1 cellular context compared by ENCODE assay signal in the genomic region with DNA sequence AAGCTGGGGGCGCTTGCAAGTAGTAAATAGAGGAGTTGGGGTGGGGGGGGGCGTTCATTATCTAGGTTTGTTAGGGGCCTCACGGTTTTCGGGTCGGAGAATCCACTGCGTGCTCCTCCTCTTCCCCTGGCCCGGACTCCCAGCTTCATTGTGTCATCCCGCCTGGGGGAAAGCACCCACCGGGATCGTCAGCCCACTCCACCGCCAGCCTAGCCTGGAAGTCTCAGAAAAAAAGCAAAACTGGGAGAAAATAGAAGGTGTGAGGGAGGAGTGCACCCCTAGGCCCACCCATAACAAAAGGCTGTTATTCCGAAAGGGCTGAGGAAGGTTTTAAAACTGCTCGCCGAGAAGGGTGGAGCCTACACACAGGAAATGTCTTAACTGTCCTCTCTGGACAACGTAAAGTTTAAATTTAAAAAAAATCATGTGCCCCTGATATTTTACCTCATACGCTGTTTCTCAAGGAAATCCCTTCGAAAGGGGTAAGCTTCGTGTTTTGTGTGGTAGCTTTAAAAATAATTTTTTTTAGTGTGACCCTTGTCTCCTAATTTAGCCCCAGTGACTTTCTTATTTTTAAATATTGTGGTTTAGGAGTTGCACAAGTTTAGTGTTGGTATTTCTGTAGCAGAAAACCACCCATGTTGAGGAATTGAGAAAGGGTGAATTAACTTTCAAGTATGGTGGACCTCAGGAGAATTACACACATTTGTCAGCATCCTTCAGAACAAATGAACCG.
TF ChIP-seq lines count a peak whose summit lies in the region.

No MANE protein-coding gene starts in this region.

TF ChIP-seq in HepG2, 621 proteins besides CTCF, POLR2A, EP300 and RAD21 (continued from another document and continues in another):
- TF ChIP-seq HNRNPH1 (optimal IDR thresholded peaks at IDR 0.05; ENCODE audit: low read depth, low read length): no peak
- TF ChIP-seq SUZ12 (IDR thresholded peaks at IDR 0.05; ENCODE audit: low read depth, low read length): no peak
- TF ChIP-seq, protein P1, sequence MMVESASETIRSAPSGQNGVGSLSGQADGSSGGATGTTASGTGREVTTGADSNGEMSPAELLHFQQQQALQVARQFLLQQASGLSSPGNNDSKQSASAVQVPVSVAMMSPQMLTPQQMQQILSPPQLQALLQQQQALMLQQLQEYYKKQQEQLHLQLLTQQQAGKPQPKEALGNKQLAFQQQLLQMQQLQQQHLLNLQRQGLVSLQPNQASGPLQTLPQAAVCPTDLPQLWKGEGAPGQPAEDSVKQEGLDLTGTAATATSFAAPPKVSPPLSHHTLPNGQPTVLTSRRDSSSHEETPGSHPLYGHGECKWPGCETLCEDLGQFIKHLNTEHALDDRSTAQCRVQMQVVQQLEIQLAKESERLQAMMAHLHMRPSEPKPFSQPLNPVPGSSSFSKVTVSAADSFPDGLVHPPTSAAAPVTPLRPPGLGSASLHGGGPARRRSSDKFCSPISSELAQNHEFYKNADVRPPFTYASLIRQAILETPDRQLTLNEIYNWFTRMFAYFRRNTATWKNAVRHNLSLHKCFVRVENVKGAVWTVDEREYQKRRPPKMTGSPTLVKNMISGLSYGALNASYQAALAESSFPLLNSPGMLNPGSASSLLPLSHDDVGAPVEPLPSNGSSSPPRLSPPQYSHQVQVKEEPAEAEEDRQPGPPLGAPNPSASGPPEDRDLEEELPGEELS (CRISPR knock-in tag; IDR thresholded peaks at IDR 0.05): no peak
- no peak for TF ChIP-seq ZNF512 (CRISPR knock-in tag; IDR thresholded peaks at IDR 0.05)
- TF ChIP-seq, protein P2, sequence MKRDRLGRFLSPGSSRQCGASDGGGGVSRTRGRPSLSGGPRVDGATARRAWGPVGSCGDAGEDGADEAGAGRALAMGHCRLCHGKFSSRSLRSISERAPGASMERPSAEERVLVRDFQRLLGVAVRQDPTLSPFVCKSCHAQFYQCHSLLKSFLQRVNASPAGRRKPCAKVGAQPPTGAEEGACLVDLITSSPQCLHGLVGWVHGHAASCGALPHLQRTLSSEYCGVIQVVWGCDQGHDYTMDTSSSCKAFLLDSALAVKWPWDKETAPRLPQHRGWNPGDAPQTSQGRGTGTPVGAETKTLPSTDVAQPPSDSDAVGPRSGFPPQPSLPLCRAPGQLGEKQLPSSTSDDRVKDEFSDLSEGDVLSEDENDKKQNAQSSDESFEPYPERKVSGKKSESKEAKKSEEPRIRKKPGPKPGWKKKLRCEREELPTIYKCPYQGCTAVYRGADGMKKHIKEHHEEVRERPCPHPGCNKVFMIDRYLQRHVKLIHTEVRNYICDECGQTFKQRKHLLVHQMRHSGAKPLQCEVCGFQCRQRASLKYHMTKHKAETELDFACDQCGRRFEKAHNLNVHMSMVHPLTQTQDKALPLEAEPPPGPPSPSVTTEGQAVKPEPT (CRISPR knock-in tag; IDR thresholded peaks at IDR 0.05; ENCODE audit: low read depth): no peak
- no peak for TF ChIP-seq TAF15 (IDR thresholded peaks at IDR 0.05; ENCODE audit: low read depth, low read length, poor library complexity, severe bottlenecking)
- no peak for TF ChIP-seq CBX2 (IDR thresholded peaks at IDR 0.05; ENCODE audit: low read depth, low read length)
- TF ChIP-seq CBX2 (CRISPR knock-in tag; IDR thresholded peaks at IDR 0.05; ENCODE audit: low read depth): no peak
- no peak for TF ChIP-seq NFKB2 (CRISPR knock-in tag; IDR thresholded peaks at IDR 0.05; ENCODE audit: borderline replicate concordance)
- TF ChIP-seq ZNF749 (CRISPR knock-in tag; IDR thresholded peaks at IDR 0.05; ENCODE audit: borderline replicate concordance): no peak
- TF ChIP-seq ZBTB7B (CRISPR knock-in tag; IDR thresholded peaks at IDR 0.05): 0 out of 2 replicates have a peak, but pooled peaks have one; percentile 15
- TF ChIP-seq SNAPC4 (CRISPR knock-in tag; IDR thresholded peaks at IDR 0.05): no peak
- peak in 1 of 2 experiments; percentile 19; a peak in 1 of 4 replicates for TF ChIP-seq HMGXB4 (CRISPR knock-in tag; IDR thresholded peaks at IDR 0.05; ENCODE audit: borderline replicate concordance in 1 of 2, low read depth in 1 of 2)
- no peak for TF ChIP-seq ZNF577 (CRISPR knock-in tag; IDR thresholded peaks at IDR 0.05; ENCODE audit: borderline replicate concordance, low read depth)
- no peak for TF ChIP-seq FOXA3 (CRISPR knock-in tag; IDR thresholded peaks at IDR 0.05)
- TF ChIP-seq ELF1 (CRISPR knock-in tag; IDR thresholded peaks at IDR 0.05): no peak
- TF ChIP-seq ZNF788 (CRISPR knock-in tag; IDR thresholded peaks at IDR 0.05; ENCODE audit: borderline replicate concordance): no peak
- 0 out of 2 replicates have a peak, but pooled peaks have one; percentile 40 for TF ChIP-seq HNRNPL (IDR thresholded peaks at IDR 0.05; ENCODE audit: low read depth, low read length)
- no peak for TF ChIP-seq ZNF777 (CRISPR knock-in tag; IDR thresholded peaks at IDR 0.05)
- TF ChIP-seq MEIS2 (CRISPR knock-in tag; IDR thresholded peaks at IDR 0.05): no peak
- TF ChIP-seq FOXO4 (CRISPR knock-in tag; conservative IDR thresholded peaks at IDR 0.05): no peak
- TF ChIP-seq ZNF460 (CRISPR knock-in tag; IDR thresholded peaks at IDR 0.05; ENCODE audit: borderline replicate concordance): no peak
- TF ChIP-seq CAMTA2 (CRISPR knock-in tag; IDR thresholded peaks at IDR 0.05; ENCODE audit: borderline replicate concordance): no peak
- no peak for TF ChIP-seq TOPORS (CRISPR knock-in tag; IDR thresholded peaks at IDR 0.05)
- TF ChIP-seq, protein P3, sequence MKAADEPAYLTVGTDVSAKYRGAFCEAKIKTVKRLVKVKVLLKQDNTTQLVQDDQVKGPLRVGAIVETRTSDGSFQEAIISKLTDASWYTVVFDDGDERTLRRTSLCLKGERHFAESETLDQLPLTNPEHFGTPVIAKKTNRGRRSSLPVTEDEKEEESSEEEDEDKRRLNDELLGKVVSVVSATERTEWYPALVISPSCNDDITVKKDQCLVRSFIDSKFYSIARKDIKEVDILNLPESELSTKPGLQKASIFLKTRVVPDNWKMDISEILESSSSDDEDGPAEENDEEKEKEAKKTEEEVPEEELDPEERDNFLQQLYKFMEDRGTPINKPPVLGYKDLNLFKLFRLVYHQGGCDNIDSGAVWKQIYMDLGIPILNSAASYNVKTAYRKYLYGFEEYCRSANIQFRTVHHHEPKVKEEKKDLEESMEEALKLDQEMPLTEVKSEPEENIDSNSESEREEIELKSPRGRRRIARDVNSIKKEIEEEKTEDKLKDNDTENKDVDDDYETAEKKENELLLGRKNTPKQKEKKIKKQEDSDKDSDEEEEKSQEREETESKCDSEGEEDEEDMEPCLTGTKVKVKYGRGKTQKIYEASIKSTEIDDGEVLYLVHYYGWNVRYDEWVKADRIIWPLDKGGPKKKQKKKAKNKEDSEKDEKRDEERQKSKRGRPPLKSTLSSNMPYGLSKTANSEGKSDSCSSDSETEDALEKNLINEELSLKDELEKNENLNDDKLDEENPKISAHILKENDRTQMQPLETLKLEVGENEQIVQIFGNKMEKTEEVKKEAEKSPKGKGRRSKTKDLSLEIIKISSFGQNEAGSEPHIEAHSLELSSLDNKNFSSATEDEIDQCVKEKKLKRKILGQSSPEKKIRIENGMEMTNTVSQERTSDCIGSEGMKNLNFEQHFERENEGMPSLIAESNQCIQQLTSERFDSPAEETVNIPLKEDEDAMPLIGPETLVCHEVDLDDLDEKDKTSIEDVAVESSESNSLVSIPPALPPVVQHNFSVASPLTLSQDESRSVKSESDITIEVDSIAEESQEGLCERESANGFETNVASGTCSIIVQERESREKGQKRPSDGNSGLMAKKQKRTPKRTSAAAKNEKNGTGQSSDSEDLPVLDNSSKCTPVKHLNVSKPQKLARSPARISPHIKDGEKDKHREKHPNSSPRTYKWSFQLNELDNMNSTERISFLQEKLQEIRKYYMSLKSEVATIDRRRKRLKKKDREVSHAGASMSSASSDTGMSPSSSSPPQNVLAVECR (CRISPR knock-in tag; IDR thresholded peaks at IDR 0.05; ENCODE audit: borderline replicate concordance): peak; percentile 39; the same call in 1 of the 2 replicates
- TF ChIP-seq AKAP8 (CRISPR knock-in tag; IDR thresholded peaks at IDR 0.05): no peak
- no peak for TF ChIP-seq CEBPB (IDR thresholded peaks at IDR 0.05; ENCODE audit: borderline replicate concordance, low read depth, low read length)
- 0 out of 2 replicates have a peak, but pooled peaks have one; percentile 11 for TF ChIP-seq ATF2 (CRISPR knock-in tag; IDR thresholded peaks at IDR 0.05)
- peak; percentile 45 for TF ChIP-seq POLR2G (IDR thresholded peaks at IDR 0.05; ENCODE audit: low read depth, low read length)
- TF ChIP-seq ZNF672 (CRISPR knock-in tag; IDR thresholded peaks at IDR 0.05): no peak
- no peak for TF ChIP-seq KDM2A (CRISPR knock-in tag; IDR thresholded peaks at IDR 0.05; ENCODE audit: borderline replicate concordance, low read depth)
- TF ChIP-seq ZNF33A (CRISPR knock-in tag; IDR thresholded peaks at IDR 0.05; ENCODE audit: borderline replicate concordance): no peak
- TF ChIP-seq ZNF768 (CRISPR knock-in tag; IDR thresholded peaks at IDR 0.05): no peak
- TF ChIP-seq NCOA1 (CRISPR knock-in tag; IDR thresholded peaks at IDR 0.05): no peak
- peak; percentile 35; the same call in 1 of the 2 replicates for TF ChIP-seq KAT8 (CRISPR knock-in tag; IDR thresholded peaks at IDR 0.05)
- no peak for TF ChIP-seq ZNF33B (CRISPR knock-in tag; IDR thresholded peaks at IDR 0.05)
- TF ChIP-seq ZMAT3 (CRISPR knock-in tag; conservative IDR thresholded peaks at IDR 0.05): 0 out of 2 replicates have a peak, but pooled peaks have one; percentile 1
